Comparison of ENCODE assay signal across 2 cellular contexts in the genomic region with DNA sequence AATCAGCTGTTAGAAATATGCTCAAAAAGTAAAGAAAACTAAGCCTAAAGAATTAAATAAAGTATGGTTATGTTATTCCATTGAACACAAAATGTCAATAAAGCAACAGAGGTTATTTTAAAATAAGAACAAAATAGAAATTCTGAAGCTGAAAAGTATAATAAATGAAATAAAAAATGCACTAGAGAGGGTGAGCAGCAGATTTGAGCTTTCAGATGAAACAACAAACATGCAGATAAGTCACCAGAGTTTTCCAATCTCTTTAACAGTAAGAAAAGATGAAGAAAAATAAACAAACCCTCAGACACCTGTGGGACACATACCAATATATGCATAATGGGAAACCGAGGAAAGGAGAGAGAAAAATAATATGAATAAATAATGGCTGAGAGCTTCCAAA.
TF ChIP-seq lines count a peak whose summit lies in the region.

No MANE protein-coding gene starts in this region.

TF ChIP-seq in HepG2, 621 proteins besides CTCF, POLR2A, EP300 and RAD21 (continued from another document):
- TF ChIP-seq MTA3 (CRISPR knock-in tag; IDR thresholded peaks at IDR 0.05) (no peak), FOXP1 (IDR thresholded peaks at IDR 0.05) (no peak), FOXP1 (CRISPR knock-in tag; IDR thresholded peaks at IDR 0.05) (no peak), RFX3 (CRISPR knock-in tag; IDR thresholded peaks at IDR 0.05) (no peak), PPARG (CRISPR knock-in tag; conservative IDR thresholded peaks at IDR 0.05) (no peak), ZNF510 (CRISPR knock-in tag; IDR thresholded peaks at IDR 0.05; ENCODE audit: low read depth) (no peak)
- TF ChIP-seq, protein P1, sequence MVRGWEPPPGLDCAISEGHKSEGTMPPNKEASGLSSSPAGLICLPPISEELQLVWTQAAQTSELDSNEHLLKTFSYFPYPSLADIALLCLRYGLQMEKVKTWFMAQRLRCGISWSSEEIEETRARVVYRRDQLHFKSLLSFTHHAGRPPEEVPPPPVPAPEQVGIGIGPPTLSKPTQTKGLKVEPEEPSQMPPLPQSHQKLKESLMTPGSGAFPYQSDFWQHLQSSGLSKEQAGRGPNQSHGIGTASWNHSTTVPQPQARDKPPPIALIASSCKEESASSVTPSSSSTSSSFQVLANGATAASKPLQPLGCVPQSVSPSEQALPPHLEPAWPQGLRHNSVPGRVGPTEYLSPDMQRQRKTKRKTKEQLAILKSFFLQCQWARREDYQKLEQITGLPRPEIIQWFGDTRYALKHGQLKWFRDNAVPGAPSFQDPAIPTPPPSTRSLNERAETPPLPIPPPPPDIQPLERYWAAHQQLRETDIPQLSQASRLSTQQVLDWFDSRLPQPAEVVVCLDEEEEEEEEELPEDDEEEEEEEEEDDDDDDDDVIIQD (CRISPR knock-in tag; IDR thresholded peaks at IDR 0.05; ENCODE audit: low read depth) = no peak
- TF ChIP-seq, protein P2, sequence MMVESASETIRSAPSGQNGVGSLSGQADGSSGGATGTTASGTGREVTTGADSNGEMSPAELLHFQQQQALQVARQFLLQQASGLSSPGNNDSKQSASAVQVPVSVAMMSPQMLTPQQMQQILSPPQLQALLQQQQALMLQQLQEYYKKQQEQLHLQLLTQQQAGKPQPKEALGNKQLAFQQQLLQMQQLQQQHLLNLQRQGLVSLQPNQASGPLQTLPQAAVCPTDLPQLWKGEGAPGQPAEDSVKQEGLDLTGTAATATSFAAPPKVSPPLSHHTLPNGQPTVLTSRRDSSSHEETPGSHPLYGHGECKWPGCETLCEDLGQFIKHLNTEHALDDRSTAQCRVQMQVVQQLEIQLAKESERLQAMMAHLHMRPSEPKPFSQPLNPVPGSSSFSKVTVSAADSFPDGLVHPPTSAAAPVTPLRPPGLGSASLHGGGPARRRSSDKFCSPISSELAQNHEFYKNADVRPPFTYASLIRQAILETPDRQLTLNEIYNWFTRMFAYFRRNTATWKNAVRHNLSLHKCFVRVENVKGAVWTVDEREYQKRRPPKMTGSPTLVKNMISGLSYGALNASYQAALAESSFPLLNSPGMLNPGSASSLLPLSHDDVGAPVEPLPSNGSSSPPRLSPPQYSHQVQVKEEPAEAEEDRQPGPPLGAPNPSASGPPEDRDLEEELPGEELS (CRISPR knock-in tag; IDR thresholded peaks at IDR 0.05) = no peak
- TF ChIP-seq, protein P3, sequence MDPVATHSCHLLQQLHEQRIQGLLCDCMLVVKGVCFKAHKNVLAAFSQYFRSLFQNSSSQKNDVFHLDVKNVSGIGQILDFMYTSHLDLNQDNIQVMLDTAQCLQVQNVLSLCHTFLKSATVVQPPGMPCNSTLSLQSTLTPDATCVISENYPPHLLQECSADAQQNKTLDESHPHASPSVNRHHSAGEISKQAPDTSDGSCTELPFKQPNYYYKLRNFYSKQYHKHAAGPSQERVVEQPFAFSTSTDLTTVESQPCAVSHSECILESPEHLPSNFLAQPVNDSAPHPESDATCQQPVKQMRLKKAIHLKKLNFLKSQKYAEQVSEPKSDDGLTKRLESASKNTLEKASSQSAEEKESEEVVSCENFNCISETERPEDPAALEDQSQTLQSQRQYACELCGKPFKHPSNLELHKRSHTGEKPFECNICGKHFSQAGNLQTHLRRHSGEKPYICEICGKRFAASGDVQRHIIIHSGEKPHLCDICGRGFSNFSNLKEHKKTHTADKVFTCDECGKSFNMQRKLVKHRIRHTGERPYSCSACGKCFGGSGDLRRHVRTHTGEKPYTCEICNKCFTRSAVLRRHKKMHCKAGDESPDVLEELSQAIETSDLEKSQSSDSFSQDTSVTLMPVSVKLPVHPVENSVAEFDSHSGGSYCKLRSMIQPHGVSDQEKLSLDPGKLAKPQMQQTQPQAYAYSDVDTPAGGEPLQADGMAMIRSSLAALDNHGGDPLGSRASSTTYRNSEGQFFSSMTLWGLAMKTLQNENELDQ (CRISPR knock-in tag; IDR thresholded peaks at IDR 0.05; ENCODE audit: borderline replicate concordance) = no peak

TF ChIP-seq in HEK293, 187 proteins besides CTCF, POLR2A, EP300 and RAD21:
- TF ChIP-seq, protein P4, sequence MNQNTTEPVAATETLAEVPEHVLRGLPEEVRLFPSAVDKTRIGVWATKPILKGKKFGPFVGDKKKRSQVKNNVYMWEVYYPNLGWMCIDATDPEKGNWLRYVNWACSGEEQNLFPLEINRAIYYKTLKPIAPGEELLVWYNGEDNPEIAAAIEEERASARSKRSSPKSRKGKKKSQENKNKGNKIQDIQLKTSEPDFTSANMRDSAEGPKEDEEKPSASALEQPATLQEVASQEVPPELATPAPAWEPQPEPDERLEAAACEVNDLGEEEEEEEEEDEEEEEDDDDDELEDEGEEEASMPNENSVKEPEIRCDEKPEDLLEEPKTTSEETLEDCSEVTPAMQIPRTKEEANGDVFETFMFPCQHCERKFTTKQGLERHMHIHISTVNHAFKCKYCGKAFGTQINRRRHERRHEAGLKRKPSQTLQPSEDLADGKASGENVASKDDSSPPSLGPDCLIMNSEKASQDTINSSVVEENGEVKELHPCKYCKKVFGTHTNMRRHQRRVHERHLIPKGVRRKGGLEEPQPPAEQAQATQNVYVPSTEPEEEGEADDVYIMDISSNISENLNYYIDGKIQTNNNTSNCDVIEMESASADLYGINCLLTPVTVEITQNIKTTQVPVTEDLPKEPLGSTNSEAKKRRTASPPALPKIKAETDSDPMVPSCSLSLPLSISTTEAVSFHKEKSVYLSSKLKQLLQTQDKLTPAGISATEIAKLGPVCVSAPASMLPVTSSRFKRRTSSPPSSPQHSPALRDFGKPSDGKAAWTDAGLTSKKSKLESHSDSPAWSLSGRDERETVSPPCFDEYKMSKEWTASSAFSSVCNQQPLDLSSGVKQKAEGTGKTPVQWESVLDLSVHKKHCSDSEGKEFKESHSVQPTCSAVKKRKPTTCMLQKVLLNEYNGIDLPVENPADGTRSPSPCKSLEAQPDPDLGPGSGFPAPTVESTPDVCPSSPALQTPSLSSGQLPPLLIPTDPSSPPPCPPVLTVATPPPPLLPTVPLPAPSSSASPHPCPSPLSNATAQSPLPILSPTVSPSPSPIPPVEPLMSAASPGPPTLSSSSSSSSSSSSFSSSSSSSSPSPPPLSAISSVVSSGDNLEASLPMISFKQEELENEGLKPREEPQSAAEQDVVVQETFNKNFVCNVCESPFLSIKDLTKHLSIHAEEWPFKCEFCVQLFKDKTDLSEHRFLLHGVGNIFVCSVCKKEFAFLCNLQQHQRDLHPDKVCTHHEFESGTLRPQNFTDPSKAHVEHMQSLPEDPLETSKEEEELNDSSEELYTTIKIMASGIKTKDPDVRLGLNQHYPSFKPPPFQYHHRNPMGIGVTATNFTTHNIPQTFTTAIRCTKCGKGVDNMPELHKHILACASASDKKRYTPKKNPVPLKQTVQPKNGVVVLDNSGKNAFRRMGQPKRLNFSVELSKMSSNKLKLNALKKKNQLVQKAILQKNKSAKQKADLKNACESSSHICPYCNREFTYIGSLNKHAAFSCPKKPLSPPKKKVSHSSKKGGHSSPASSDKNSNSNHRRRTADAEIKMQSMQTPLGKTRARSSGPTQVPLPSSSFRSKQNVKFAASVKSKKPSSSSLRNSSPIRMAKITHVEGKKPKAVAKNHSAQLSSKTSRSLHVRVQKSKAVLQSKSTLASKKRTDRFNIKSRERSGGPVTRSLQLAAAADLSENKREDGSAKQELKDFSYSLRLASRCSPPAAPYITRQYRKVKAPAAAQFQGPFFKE (tag by site-specific recombination; IDR thresholded peaks at IDR 0.05; ENCODE audit: borderline replicate concordance) = no peak
- TF ChIP-seq SETDB1 (IDR thresholded peaks at IDR 0.05; ENCODE audit: insufficient read length, low read length) = peak; percentile 85
